Comparison of ENCODE assay signal across 14 cellular contexts in genomic region chr4:189974056-189974455, GRCh38. TPM values are rescaled to one million over a fixed set of nuclear protein-coding genes. Genes with fewer than 3 reads are reported as not detected.
DNase-seq lines count a peak whose midpoint lies in the region; ATAC-seq and TF ChIP-seq lines count a peak whose summit lies in the region.
"Had no signal": no experiment of that assay in that cellular context is flagged by ENCODE, and none has a peak within 500 bp of the region (broad histone marks: within the 10 kb centered on the region; RNA-seq: fewer than 3 reads in every experiment).

No MANE protein-coding gene starts in this region.

- no peaks in the 10 kb centered on the region for H3K9me3 ChIP-seq in CD4-positive, alpha-beta T cell (ENCODE audit: control insufficient read depth, low read length)
- H3K9me3 ChIP-seq in HEK293 (ENCODE audit: control insufficient read depth, insufficient read depth, low read depth, low read length) (no peaks in the 10 kb centered on the region), WERI-Rb-1 (ENCODE audit: severe bottlenecking) (peaks cover 10% of the 10 kb centered on the region)

- intact Hi-C loops in CD4-positive, alpha-beta T cell (cut with DNase I, micrococcal nuclease): no loop called here
- intact Hi-C loops in activated CD4-positive, alpha-beta memory T cell treated with anti-CD3 and anti-CD28 coated beads for 36 hours (cut with micrococcal nuclease): no loop called here

- ATAC-seq in CD4-positive, alpha-beta T cell (ENCODE audit: poor library complexity): no peak
- no peak for ATAC-seq in GM21367 (IDR thresholded peaks at IDR 0.05; ENCODE audit: unreplicated experiment)
- no peak for ATAC-seq in HG02973 (IDR thresholded peaks at IDR 0.05; ENCODE audit: unreplicated experiment)
- ATAC-seq: Right ventricle myocardium inferior had no signal

- H3K36me3 Mint-ChIP-seq in CD4-positive, alpha-beta T cell (ENCODE audit: low read depth): no peaks in the 10 kb centered on the region
- H3K36me3 Mint-ChIP-seq in activated CD4-positive, alpha-beta memory T cell treated with anti-CD3 and anti-CD28 coated beads for 36 hours: no peaks in the 10 kb centered on the region

- H3K9me3 Mint-ChIP-seq in CD4-positive, alpha-beta T cell: peaks cover 2% of the 10 kb centered on the region
- peaks cover 8% of the 10 kb centered on the region for H3K9me3 Mint-ChIP-seq in activated CD4-positive, alpha-beta memory T cell treated with anti-CD3 and anti-CD28 coated beads for 36 hours

- H3K4me1 ChIP-seq in HEK293 (ENCODE audit: control insufficient read depth, insufficient read depth, low read length): no peaks in the 10 kb centered on the region

- H3K27me3 Mint-ChIP-seq in CD4-positive, alpha-beta T cell: peaks cover 12% of the 10 kb centered on the region
- peaks cover 4% of the 10 kb centered on the region for H3K27me3 Mint-ChIP-seq in activated CD4-positive, alpha-beta memory T cell treated with anti-CD3 and anti-CD28 coated beads for 36 hours

- no peak overlapping the region for H3K27ac ChIP-seq in CD4-positive, alpha-beta T cell (ENCODE audit: low read depth, low read length)
- H3K27ac ChIP-seq in HEK293 (ENCODE audit: extremely low read depth, low read depth, low read length) (no peak overlapping the region), WERI-Rb-1 (no peak overlapping the region)

- H3K4me1 Mint-ChIP-seq in CD4-positive, alpha-beta T cell (ENCODE audit: low read depth): no peaks in the 10 kb centered on the region
- no peaks in the 10 kb centered on the region for H3K4me1 Mint-ChIP-seq in activated CD4-positive, alpha-beta memory T cell treated with anti-CD3 and anti-CD28 coated beads for 36 hours (ENCODE audit: low read depth)

- H3K27me3 ChIP-seq in CD4-positive, alpha-beta T cell (ENCODE audit: control insufficient read depth, insufficient read depth, low read length): no peaks in the 10 kb centered on the region
- peaks cover 22% of the 10 kb centered on the region for H3K27me3 ChIP-seq in WERI-Rb-1 (ENCODE audit: insufficient read depth, low read depth, severe bottlenecking)
- H3K27me3 ChIP-seq in kidney epithelial cell (ENCODE audit: control insufficient read depth, insufficient read depth, low read length): no peaks in the 10 kb centered on the region

- POLR2A ChIA-PET in CD4-positive, alpha-beta T cell (lab: Charles Lee): no interaction called here
- POLR2A ChIA-PET in HEK293 (lab: Yijun Ruan, JAX): no interaction called here
- POLR2A ChIA-PET in activated CD4-positive, alpha-beta memory T cell treated with anti-CD3 and anti-CD28 coated beads for 36 hours (lab: Charles Lee): no interaction called here

- no peak overlapping the region for H3K4me3 Mint-ChIP-seq in CD4-positive, alpha-beta T cell
- H3K4me3 Mint-ChIP-seq in activated CD4-positive, alpha-beta memory T cell treated with anti-CD3 and anti-CD28 coated beads for 36 hours: no peak overlapping the region
- H3K4me3 Mint-ChIP-seq: activated naive CD4-positive, alpha-beta T cell treated with anti-CD3 and anti-CD28 coated beads for 36 hours had no signal

- H3K36me3 ChIP-seq in HEK293 (ENCODE audit: control insufficient read depth in 2 of 2, insufficient read depth in 1 of 2, low read length in 2 of 2) (no peaks in the 10 kb centered on the region), WERI-Rb-1 (no peaks in the 10 kb centered on the region), kidney epithelial cell (ENCODE audit: control insufficient read depth, insufficient read depth, low read length) (no peaks in the 10 kb centered on the region)

- DNase-seq in CD4-positive, alpha-beta T cell: no peak
- DNase-seq in WERI-Rb-1 (no peak), kidney epithelial cell (ENCODE audit: low read depth) (no peak), NCI-H2107 treated with DMSO at 0.1 percent for 48 hours (lab: John Stamatoyannopoulos, UW; ENCODE audit: unreplicated experiment) (no peak)
- DNase-seq in activated CD4-positive, alpha-beta memory T cell treated with anti-CD3 and anti-CD28 coated beads for 36 hours: no peak
- DNase-seq: activated CD4-positive, alpha-beta T cell treated with anti-CD3 and anti-CD28 coated beads for 4 hours; activated naive CD4-positive, alpha-beta T cell treated with anti-CD3 and anti-CD28 coated beads for 36 hours; NCI-H2171 treated with DMSO at 0.1 percent for 48 hours; stimulated activated CD4-positive, alpha-beta T cell treated with anti-CD3 and anti-CD28 coated beads, Interleukin-4, amount 100 ng/mL, for 1 hour had no signal

- CTCF ChIA-PET in CD4-positive, alpha-beta T cell (lab: Charles Lee): no interaction called here
- CTCF ChIA-PET in HEK293 (lab: Yijun Ruan, JAX): interaction anchor here (0.7 to 1.2 kb wide), 4 partner anchors 18 to 133 kb away, joined by 3 to 4 read pairs (median 4); no protein-coding TSS in a partner anchor
- CTCF ChIA-PET in activated CD4-positive, alpha-beta memory T cell treated with anti-CD3 and anti-CD28 coated beads for 36 hours (lab: Charles Lee): no interaction called here

- H3K4me3 ChIP-seq in HEK293 (ENCODE audit: low read depth, low read length): no peak overlapping the region
- H3K4me3 ChIP-seq in WERI-Rb-1 (ENCODE audit: low read depth, low read length): no peak overlapping the region
- H3K4me3 ChIP-seq in kidney epithelial cell (ENCODE audit: low read depth, low read length): no peak overlapping the region

- H3K27ac Mint-ChIP-seq in CD4-positive, alpha-beta T cell: no peak overlapping the region
- H3K27ac Mint-ChIP-seq in activated CD4-positive, alpha-beta memory T cell treated with anti-CD3 and anti-CD28 coated beads for 36 hours: no peak overlapping the region
- H3K27ac Mint-ChIP-seq: activated naive CD4-positive, alpha-beta T cell treated with anti-CD3 and anti-CD28 coated beads for 36 hours had no signal

- peak; percentile 16 for TF ChIP-seq CTCF in CD4-positive, alpha-beta T cell (IDR thresholded peaks at IDR 0.05)
- no peak for TF ChIP-seq CTCF in HEK293 (tag by site-specific recombination; IDR thresholded peaks at IDR 0.05)
- peak; percentile 22; the same call in 1 of the 2 replicates for TF ChIP-seq CTCF in WERI-Rb-1 (IDR thresholded peaks at IDR 0.05; ENCODE audit: low read depth, low read length)
- peak; percentile 43 for TF ChIP-seq CTCF in kidney epithelial cell (IDR thresholded peaks at IDR 0.05; ENCODE audit: insufficient read depth, low read length, poor library complexity, severe bottlenecking)

TF ChIP-seq in HEK293, 187 proteins besides CTCF, POLR2A, EP300 and RAD21:
- no peak for TF ChIP-seq KLF16 (tag by site-specific recombination; IDR thresholded peaks at IDR 0.05)
- 0 out of 2 replicates have a peak, but pooled peaks have one; percentile 4 for TF ChIP-seq ZNF654 (tag by site-specific recombination; IDR thresholded peaks at IDR 0.05; ENCODE audit: low read depth)

RNA-seq across cellular contexts. Expression of gene FRG1, which starts 33.4 kb away (rescaled TPM):
- total RNA-seq in CD4-positive, alpha-beta T cell: 10 to 100 TPM; 48.7 to 49.0 TPM
- total RNA-seq in kidney epithelial cell: 37.0 and 53.7 TPM in 2 replicates
- 10 to 100 TPM; 69.4 to 69.6 TPM for total RNA-seq in activated CD4-positive, alpha-beta memory T cell treated with anti-CD3 and anti-CD28 coated beads for 36 hours

RNA-seq across cellular contexts. Expression of gene FRG2, which starts 53.0 kb away (rescaled TPM):
- not detected for total RNA-seq in CD4-positive, alpha-beta T cell
- not detected in 2 replicates for total RNA-seq in kidney epithelial cell
- under 1 TPM in 1 of 2 experiments, not detected in 1; 0.10 TPM for total RNA-seq in activated CD4-positive, alpha-beta memory T cell treated with anti-CD3 and anti-CD28 coated beads for 36 hours
- total RNA-seq: activated naive CD4-positive, alpha-beta T cell treated with anti-CD3 and anti-CD28 coated beads for 36 hours; Right ventricle myocardium inferior; temporal lobe had no signal
